In genomic region chr11:7573558-7574296, GRCh38 we compare ENCODE assay signal across 2 cellular contexts.
A peak's percentile ranks its signal among the peaks of the same experiment; 100 is the strongest.
TF ChIP-seq lines count a peak whose summit lies in the region.

No MANE protein-coding gene starts in this region.

TF ChIP-seq in Ishikawa, 13 proteins besides CTCF, POLR2A, EP300 and RAD21:
- TF ChIP-seq USF1 (IDR thresholded peaks at IDR 0.05) = peak; percentile 92
- no peak for TF ChIP-seq EGR1 (IDR thresholded peaks at IDR 0.05)
- no peak for TF ChIP-seq YY1 (IDR thresholded peaks at IDR 0.05; ENCODE audit: low read depth)
- no peak for TF ChIP-seq REST (IDR thresholded peaks at IDR 0.05; ENCODE audit: low read depth)
TF ChIP-seq in Ishikawa: peak in this region for 1.

TF ChIP-seq in H1, 55 proteins besides CTCF, POLR2A, EP300 and RAD21:
- TF ChIP-seq KDM1A (IDR thresholded peaks at IDR 0.05; ENCODE audit: borderline replicate concordance, low read length) (no peak), USF2 (IDR thresholded peaks at IDR 0.05; ENCODE audit: low read length) (peak; percentile 73; the same call in 1 of the 2 replicates), TEAD4 (IDR thresholded peaks at IDR 0.05; ENCODE audit: low read depth, low read length) (peak; percentile 69), CEBPB (IDR thresholded peaks at IDR 0.05; ENCODE audit: low read depth, low read length) (no peak)
- TF ChIP-seq, protein P1, sequence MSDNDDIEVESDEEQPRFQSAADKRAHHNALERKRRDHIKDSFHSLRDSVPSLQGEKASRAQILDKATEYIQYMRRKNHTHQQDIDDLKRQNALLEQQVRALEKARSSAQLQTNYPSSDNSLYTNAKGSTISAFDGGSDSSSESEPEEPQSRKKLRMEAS (IDR thresholded peaks at IDR 0.05) = peak; percentile 25; the same call in 1 of the 2 replicates
TF ChIP-seq in H1: peak in this region for 3.
